In genomic region chr2:130823886-130824491, GRCh38 we compare ENCODE assay signal across 8 cellular contexts. TPM values are rescaled to one million over a fixed set of nuclear protein-coding genes. Genes with fewer than 3 reads are reported as not detected.
DNase-seq lines count a peak whose midpoint lies in the region; ATAC-seq lines count a peak whose summit lies in the region.

No MANE protein-coding gene starts in this region.

- H3K36me3 Mint-ChIP-seq in activated naive CD8-positive, alpha-beta T cell = no peaks in the 10 kb centered on the region

- no peak overlapping the region for H3K4me3 ChIP-seq in aorta (ENCODE audit: low read length in 2 of 2)
- H3K4me3 ChIP-seq in SJCRH30 = no peak overlapping the region

- peak overlapping the region; percentile 93 for H3K27ac Mint-ChIP-seq in activated naive CD8-positive, alpha-beta T cell

- H3K9me3 Mint-ChIP-seq in activated naive CD8-positive, alpha-beta T cell (ENCODE audit: low read depth) = no peaks in the 10 kb centered on the region

- H3K4me3 Mint-ChIP-seq in activated naive CD8-positive, alpha-beta T cell = peak overlapping the region; percentile 76

- H3K9me3 ChIP-seq in aorta (ENCODE audit: control insufficient read depth, low read length) (no peaks in the 10 kb centered on the region), SJCRH30 (replicated peaks) (no peaks in the 10 kb centered on the region)

- peaks cover 18% of the 10 kb centered on the region for H3K4me1 Mint-ChIP-seq in activated naive CD8-positive, alpha-beta T cell (ENCODE audit: low read depth)

- H3K36me3 ChIP-seq in aorta (ENCODE audit: control insufficient read depth in 1 of 2, insufficient read depth in 2 of 2, low read length in 1 of 2) (no peaks in the 10 kb centered on the region), SJCRH30 (no peaks in the 10 kb centered on the region)

- intact Hi-C loops in aorta (cut with DNase I) (no loop called here), sciatic nerve (cut with DNase I) (no loop called here)

- H3K4me1 ChIP-seq in aorta (ENCODE audit: control insufficient read depth in 1 of 2, insufficient read depth in 2 of 2, low read length in 2 of 2) (no peaks in the 10 kb centered on the region), SJCRH30 (no peaks in the 10 kb centered on the region)

- no peaks in the 10 kb centered on the region for H3K27me3 Mint-ChIP-seq in activated naive CD8-positive, alpha-beta T cell

- H3K27me3 ChIP-seq in aorta (ENCODE audit: control insufficient read depth in 1 of 2, insufficient read depth in 2 of 2, low read length in 1 of 2) = no peaks in the 10 kb centered on the region
- H3K27me3 ChIP-seq in SJCRH30 = peaks cover 13% of the 10 kb centered on the region; the same call in 1 of the 2 replicates

- peak; percentile 34 for ATAC-seq in HG03108 (IDR thresholded peaks at IDR 0.05; ENCODE audit: unreplicated experiment)
- ATAC-seq in aorta (ENCODE audit: low FRiP score) = no peak
- ATAC-seq in sciatic nerve = no peak

- DNase-seq in stimulated activated CD4-positive, alpha-beta T cell treated with anti-CD3 and anti-CD28 coated beads, Interleukin-15, amount 100 ng/mL, for 24 hours = peak; percentile 42
- DNase-seq in stimulated activated CD4-positive, alpha-beta T cell treated with anti-CD3 and anti-CD28 coated beads, Interleukin-1b, Interleukin-23, amount 100 ng/mL, for 48 hours = no peak
- DNase-seq in aorta (peak; percentile 23 to 46), medulla oblongata (ENCODE audit: extremely low spot score) (no peak), sciatic nerve (ENCODE audit: low spot score) (no peak), SJCRH30 (no peak)

- WGBS in aorta, 2 donors = 86 to 94% methylated on average over 10 of the region's 10 CpGs

- no peak overlapping the region for H3K27ac ChIP-seq in aorta (ENCODE audit: low read depth in 1 of 2, low read length in 2 of 2)
- no peak overlapping the region for H3K27ac ChIP-seq in SJCRH30

RNA-seq across cellular contexts. Expression of gene ARHGEF4, which starts 12.7 kb away (rescaled TPM):
- total RNA-seq in aorta (1 to 10 TPM; 2.7 to 6.9 TPM), sciatic nerve (12.1 TPM)
- polyA plus RNA-seq in aorta = 1 to 10 TPM; 1.1 to 1.7 TPM
- 0.06 TPM in 1 of 2 replicates, not detected in the other for total RNA-seq in SJCRH30 (2014; rRNA removed; shearing (Covaris generic))

Comparison
In these comparisons a context has a peak if more than half of its experiments do, and no peak if none do; other contexts are left out.
1. DNase-seq: peak in stimulated activated CD4-positive, alpha-beta T cell treated with anti-CD3 and anti-CD28 coated beads, Interleukin-15, amount 100 ng/mL, for 24 hours (single experiment) and aorta (2 of 2); none in stimulated activated CD4-positive, alpha-beta T cell treated with anti-CD3 and anti-CD28 coated beads, Interleukin-1b, Interleukin-23, amount 100 ng/mL, for 48 hours (single experiment), medulla oblongata (single experiment), sciatic nerve (single experiment) and SJCRH30 (0 of 2).